23 cellular contexts compared by ENCODE assay signal in the genomic region with DNA sequence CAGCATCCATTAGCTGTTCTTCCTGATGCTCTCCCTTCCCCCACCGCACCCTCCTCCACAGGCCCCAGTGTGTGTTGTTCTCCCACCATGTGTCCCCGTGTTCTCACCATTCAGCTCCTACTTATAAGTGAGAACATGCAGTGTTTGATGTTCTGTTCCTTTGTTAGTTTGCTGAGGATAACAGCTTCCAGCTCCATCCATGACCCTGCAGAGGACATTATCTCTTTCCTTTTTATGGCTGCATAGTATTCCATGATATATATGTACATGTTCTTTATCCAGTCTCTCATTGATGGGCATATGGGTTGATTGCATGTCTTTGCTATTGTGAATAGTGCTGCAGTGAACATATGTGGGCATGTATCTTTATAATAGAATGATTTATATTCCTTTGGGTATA. TPM values are rescaled to one million over a fixed set of nuclear protein-coding genes. Genes with fewer than 3 reads are reported as not detected.
DNase-seq lines count a peak whose midpoint lies in the region; ATAC-seq, FAIRE-seq and TF ChIP-seq lines count a peak whose summit lies in the region.
"Had no signal": no experiment of that assay in that cellular context is flagged by ENCODE, and none has a peak within 500 bp of the region (broad histone marks: within the 10 kb centered on the region; RNA-seq: fewer than 3 reads in every experiment).

No MANE protein-coding gene starts in this region.

- H3K4me1 Mint-ChIP-seq in CD8-positive, alpha-beta T cell (ENCODE audit: low read depth), result peaks cover 26% of the 10 kb centered on the region

- TF ChIP-seq POLR2A in K562 (conservative IDR thresholded peaks at IDR 0.05), result peak; percentile 49
- TF ChIP-seq POLR2A in gastrocnemius medialis (IDR thresholded peaks at IDR 0.05), result no peak

- DNase-seq in CD8-positive, alpha-beta T cell, result no peak
- DNase-seq in PC-3 (no peak), K562 (ENCODE audit: extremely low read depth in 1 of 4, low spot score in 3 of 4) (no peak), gastrocnemius medialis (no peak), WERI-Rb-1 (no peak), NCI-H1930 (lab: John Stamatoyannopoulos, UW) (no peak), cerebellum (ENCODE audit: low spot score) (no peak)
- DNase-seq: CD4-positive, alpha-beta T cell; COR-L47; DMS53; GM23248; H7; HFFc6; NCI-H1048; NCI-H1436; NCI-H187 treated with DMSO at 0.1 percent for 48 hours; NCI-H2107; NCI-H524; NCI-H774; SHP77 had no signal

- intact Hi-C loops in CD8-positive, alpha-beta T cell (cut with DNase I, micrococcal nuclease), result no loop called here
- intact Hi-C loops in PC-3 (cut with micrococcal nuclease) (no loop called here), K562 (cut with micrococcal nuclease) (no loop called here), gastrocnemius medialis (cut with DNase I; ENCODE audit: low total_unique reads) (no loop called here)

- H3K9ac ChIP-seq in PC-3 (ENCODE audit: low read length) (peak overlapping the region; percentile 39), K562 (ENCODE audit: insufficient read depth in 1 of 2, low read depth in 2 of 2, low read length in 2 of 2) (no peak overlapping the region)
- H3K9ac ChIP-seq: BLaER1, GM23248, KMS-11 had no signal

- ATAC-seq in CD8-positive, alpha-beta T cell, result no peak
- no peak for ATAC-seq in PC-3
- no peak for ATAC-seq in K562
- ATAC-seq in gastrocnemius medialis, result no peak

- no peak overlapping the region for H3K4me3 Mint-ChIP-seq in CD8-positive, alpha-beta T cell
- H3K4me3 Mint-ChIP-seq: CD4-positive, alpha-beta T cell; HFFc6 had no signal

- no peaks in the 10 kb centered on the region for H3K9me1 ChIP-seq in K562 (ENCODE audit: control insufficient read depth, insufficient read depth, low read length)

- TF ChIP-seq EP300 in K562 (IDR thresholded peaks at IDR 0.05; ENCODE audit: low read length), result no peak

- H3K4me2 ChIP-seq in PC-3 (ENCODE audit: low read length), result peak overlapping the region; percentile 55; the same call in 1 of the 2 replicates
- H3K4me2 ChIP-seq in K562 (ENCODE audit: insufficient read depth, low read length), result no peak overlapping the region
- H3K4me2 ChIP-seq: BLaER1, KMS-11 had no signal

- no peak for TF ChIP-seq CTCF in CD8-positive, alpha-beta T cell (IDR thresholded peaks at IDR 0.05)
- no peak for TF ChIP-seq CTCF in PC-3 (conservative IDR thresholded peaks at IDR 0.05; ENCODE audit: low read depth, low read length)
- no peak for TF ChIP-seq CTCF in K562 (IDR thresholded peaks at IDR 0.05 in 2 of 3, conservative IDR thresholded peaks at IDR 0.05 in 1 of 3; ENCODE audit: insufficient read depth in 2 of 3, low read depth in 1 of 3, low read length in 3 of 3)
- TF ChIP-seq CTCF in gastrocnemius medialis (IDR thresholded peaks at IDR 0.05 in 4 of 5, conservative IDR thresholded peaks at IDR 0.05 in 1 of 5), result no peak
- no peak for TF ChIP-seq CTCF in WERI-Rb-1 (IDR thresholded peaks at IDR 0.05; ENCODE audit: low read depth, low read length)

- CTCF ChIA-PET in CD8-positive, alpha-beta T cell (lab: Charles Lee), result interaction anchor here (0.6 to 2.1 kb wide), 2 partner anchors 8 to 198 kb away, joined by 3 to 10 read pairs; no protein-coding TSS in a partner anchor
- CTCF ChIA-PET in PC-3 (lab: Charles Lee) (interaction anchor here (1.4 kb wide), 1 partner anchor 8 kb away, joined by 8 read pairs; no protein-coding TSS in a partner anchor), K562 (lab: Yijun Ruan, JAX; ENCODE audit: low intra/inter-chr PET ratio) (no interaction called here)

- no peak overlapping the region for H3K4me3 ChIP-seq in CD8-positive, alpha-beta T cell (ENCODE audit: low read depth, low read length)
- H3K4me3 ChIP-seq in PC-3 (ENCODE audit: low read length) (no peak overlapping the region), K562 (no peak overlapping the region), gastrocnemius medialis (no peak overlapping the region), WERI-Rb-1 (ENCODE audit: low read depth, low read length) (no peak overlapping the region)
- H3K4me3 ChIP-seq: BLaER1, GM23248 had no signal

- peak; percentile 70 for FAIRE-seq in K562 (lab: Jason Lieb, UNC)
- FAIRE-seq: A204.1 had no signal

- POLR2A ChIA-PET in CD8-positive, alpha-beta T cell (lab: Charles Lee), result interaction anchor here (0.6 kb wide), 1 partner anchor 22 kb away, joined by 3 read pairs; no protein-coding TSS in a partner anchor
- POLR2A ChIA-PET in PC-3 (lab: Charles Lee; ENCODE audit: unreplicated experiment), result interaction anchor here (0.5 to 0.6 kb wide), 2 partner anchors 9 to 14 kb away, joined by 4 read pairs; partner anchors contain the start of gene ATF1
- POLR2A ChIA-PET in K562 (lab: Yijun Ruan, JAX), result no interaction called here

- H3K79me2 ChIP-seq in PC-3 (ENCODE audit: low read length) (peaks cover 89% of the 10 kb centered on the region), K562 (ENCODE audit: control insufficient read depth, insufficient read depth, low read length) (peaks cover 96% of the 10 kb centered on the region)

- H2AFZ ChIP-seq in PC-3 (ENCODE audit: low read length), result no peak overlapping the region
- no peak overlapping the region for H2AFZ ChIP-seq in K562 (ENCODE audit: low read depth, low read length)
- H2AFZ ChIP-seq: GM23248 had no signal

- peaks cover 5% of the 10 kb centered on the region for H3K36me3 ChIP-seq in CD8-positive, alpha-beta T cell (ENCODE audit: insufficient read depth, low read length)
- H3K36me3 ChIP-seq in PC-3 (ENCODE audit: low read depth, low read length) (peaks cover 15% of the 10 kb centered on the region), K562 (ENCODE audit: control insufficient read depth, insufficient read depth, low read length) (peaks cover 34% of the 10 kb centered on the region; the same call in 2 of the 3 replicates), gastrocnemius medialis (peaks cover 0 to 8% of the 10 kb centered on the region in 2 donors), WERI-Rb-1 (peaks cover 16% of the 10 kb centered on the region)

- H3F3A ChIP-seq in PC-3 (ENCODE audit: low read length, unreplicated experiment), result peaks cover 3% of the 10 kb centered on the region

- H3K9me3 ChIP-seq in CD8-positive, alpha-beta T cell (ENCODE audit: low read length), result no peaks in the 10 kb centered on the region
- no peaks in the 10 kb centered on the region for H3K9me3 ChIP-seq in PC-3 (ENCODE audit: low read length)
- no peaks in the 10 kb centered on the region for H3K9me3 ChIP-seq in K562 (replicated peaks; ENCODE audit: control insufficient read depth, insufficient read depth, low read depth, low read length)
- H3K9me3 ChIP-seq in gastrocnemius medialis, result no peaks in the 10 kb centered on the region
- H3K9me3 ChIP-seq in WERI-Rb-1 (ENCODE audit: severe bottlenecking), result no peaks in the 10 kb centered on the region

- BruUV-seq in PC-3 (replicated peaks; lab: Mats Ljungman, UMichigan) (no TSS peak), K562 (replicated peaks; lab: Mats Ljungman, UMichigan) (no TSS peak)

- no peaks in the 10 kb centered on the region for H3K27me3 ChIP-seq in CD8-positive, alpha-beta T cell (ENCODE audit: insufficient read depth, low read length)
- H3K27me3 ChIP-seq in PC-3 (ENCODE audit: low read length) (no peaks in the 10 kb centered on the region), K562 (ENCODE audit: control insufficient read depth in 2 of 2, insufficient read depth in 2 of 2, low read length in 2 of 2) (no peaks in the 10 kb centered on the region), gastrocnemius medialis (no peaks in the 10 kb centered on the region), WERI-Rb-1 (ENCODE audit: insufficient read depth, low read depth, severe bottlenecking) (no peaks in the 10 kb centered on the region)
- H3K27me3 ChIP-seq: BLaER1 had no signal

- no peaks in the 10 kb centered on the region for H3K27me3 Mint-ChIP-seq in CD8-positive, alpha-beta T cell (ENCODE audit: low read depth)
- H3K27me3 Mint-ChIP-seq: CD4-positive, alpha-beta T cell had no signal

- peaks cover 3% of the 10 kb centered on the region for H3K4me1 ChIP-seq in CD8-positive, alpha-beta T cell (ENCODE audit: insufficient read depth, low read length)
- peaks cover 22% of the 10 kb centered on the region for H3K4me1 ChIP-seq in PC-3 (ENCODE audit: insufficient read depth, low read length)
- peaks cover 6% of the 10 kb centered on the region in 2 experiments for H3K4me1 ChIP-seq in K562 (replicated peaks in 1 of 2; ENCODE audit: control insufficient read depth in 2 of 2, insufficient read depth in 2 of 2, low read length in 2 of 2)
- H3K4me1 ChIP-seq in gastrocnemius medialis, result peaks cover 28 to 39% of the 10 kb centered on the region in 2 donors
- H3K4me1 ChIP-seq: BLaER1 had no signal

- peak overlapping the region; percentile 25 for H3K27ac Mint-ChIP-seq in CD8-positive, alpha-beta T cell
- H3K27ac Mint-ChIP-seq: CD4-positive, alpha-beta T cell; HFFc6 had no signal

- peaks cover 35% of the 10 kb centered on the region for H3K36me3 Mint-ChIP-seq in CD8-positive, alpha-beta T cell

- no peaks in the 10 kb centered on the region for H3K9me2 ChIP-seq in PC-3 (replicated peaks; ENCODE audit: low read length)

- H3K9me3 Mint-ChIP-seq in CD8-positive, alpha-beta T cell, result no peaks in the 10 kb centered on the region
- H3K9me3 Mint-ChIP-seq: CD4-positive, alpha-beta T cell; HFFc6 had no signal

- in situ Hi-C loops in K562 (cut with MboI) (no loop called here), gastrocnemius medialis (cut with MboI; ENCODE audit: low sequenced_read_pairs in 4 of 4) (no loop called here)

- TF ChIP-seq RAD21 in K562 (CRISPR knock-in tag; conservative IDR thresholded peaks at IDR 0.05 in 1 of 2, IDR thresholded peaks at IDR 0.05 in 1 of 2), result no peak

- H4K20me1 ChIP-seq in PC-3 (ENCODE audit: low read length) (no peaks in the 10 kb centered on the region), K562 (replicated peaks; ENCODE audit: control insufficient read depth, insufficient read depth, low read length) (no peaks in the 10 kb centered on the region)

- 94% methylated on average over 2 of the region's 2 CpGs for WGBS in K562 (ENCODE audit: insufficient coverage, low coverage, missing lambda C conversion rate)

- H3K27ac ChIP-seq in CD8-positive, alpha-beta T cell (ENCODE audit: low read depth, low read length), result no peak overlapping the region
- H3K27ac ChIP-seq in PC-3 (ENCODE audit: low read length), result peak overlapping the region; percentile 90
- H3K27ac ChIP-seq in K562 (ENCODE audit: extremely low read depth, low read depth, low read length), result no peak overlapping the region
- H3K27ac ChIP-seq in gastrocnemius medialis, result peak overlapping the region; percentile 53 to 100 (median 67)
- no peak overlapping the region for H3K27ac ChIP-seq in WERI-Rb-1
- H3K27ac ChIP-seq: BLaER1, GM23248, KMS-11 had no signal

RNA-seq across cellular contexts. Expression of gene ATF1, which starts 9.0 kb away (rescaled TPM):
- 10 to 100 TPM; 11.3 to 16.0 TPM for total RNA-seq in CD8-positive, alpha-beta T cell
- 46.7 and 67.2 TPM in 2 replicates for total RNA-seq in PC-3 (2014; rRNA removed)
- 26.6 and 28.7 TPM in 2 replicates for total RNA-seq in K562 (2011; cell fraction: chromatin; rRNA removed; ENCODE audit: low replicate concordance)
- total RNA-seq in K562 (2011; cell fraction: nucleolus; rRNA removed), result 23.5 and 27.1 TPM in 2 replicates
- 20.5 and 21.0 TPM in 2 replicates for total RNA-seq in K562 (2011; cell fraction: nucleoplasm; rRNA removed)
- 74.8 and 75.1 TPM in 2 replicates for total RNA-seq in K562 (2014; rRNA removed)
- total RNA-seq in K562 (2014; rRNA removed; fragmentation: Illumina TruSeq; extraction: Trizol), result 43.3 and 56.1 TPM in 2 replicates
- total RNA-seq in K562 (2015; rRNA removed; fragmentation: Illumina TruSeq; extraction: Trizol), result 46.6 and 48.9 TPM in 2 replicates
- 51.1 and 51.4 TPM in 2 replicates for total RNA-seq in K562 (2021)
- 83.5 and 87.8 TPM in 2 replicates for polyA plus RNA-seq in K562 (2011; rRNA removed)
- 39.7 and 78.8 TPM in 2 replicates for polyA plus RNA-seq in K562 (2011; cell fraction: cytosol; rRNA removed)
- 36.0 and 39.0 TPM in 2 replicates for polyA plus RNA-seq in K562 (2011; cell fraction: nucleus; rRNA removed)
- polyA plus RNA-seq in K562 (2012), result 33.6 and 43.3 TPM in 2 replicates
- polyA plus RNA-seq in K562 (2014; fragmentation: Illumina TruSeq; extraction: Trizol), result 61.5 and 62.2 TPM in 2 replicates
- polyA plus RNA-seq in K562 (2014; fragmentation: Nextera tagmentation; extraction: Ambion mirVana), result 10 to 100 TPM; 19.8 to 24.5 TPM
- polyA plus RNA-seq in K562 (2014; rRNA removed), result 60.1 and 78.3 TPM in 2 replicates
- polyA minus RNA-seq in K562 (2011; rRNA and poly(A)+ RNA removed), result 68.4 and 70.8 TPM in 2 replicates
- 30.5 and 35.6 TPM in 2 replicates for polyA minus RNA-seq in K562 (2011; cell fraction: cytosol; rRNA and poly(A)+ RNA removed)
- polyA minus RNA-seq in K562 (2011; cell fraction: nucleus; rRNA and poly(A)+ RNA removed), result 14.3 and 31.5 TPM in 2 replicates
- 10 to 100 TPM; 16.4 to 44.5 (median 37.5) TPM for total RNA-seq in gastrocnemius medialis
- total RNA-seq in cerebellum, result 21.0 TPM

Comparison
In these comparisons a context has a peak if more than half of its experiments do, and no peak if none do; other contexts are left out.
1. H3K27ac ChIP-seq: peak in PC-3 (single experiment) and gastrocnemius medialis (4 of 4); none in CD8-positive, alpha-beta T cell (single experiment), K562 (single experiment) and WERI-Rb-1 (single experiment).